Comparison of ENCODE assay signal across 3 cellular contexts in genomic region chr6:122977180-122977579, GRCh38.
A peak's percentile ranks its signal among the peaks of the same experiment; 100 is the strongest.
TF ChIP-seq lines count a peak whose summit lies in the region.

No MANE protein-coding gene starts in this region.

TF ChIP-seq in HepG2, 621 proteins besides CTCF, POLR2A, EP300 and RAD21:
- TF ChIP-seq CHD4 (IDR thresholded peaks at IDR 0.05; ENCODE audit: borderline replicate concordance, low read length) = no peak
- TF ChIP-seq TGIF2 (CRISPR knock-in tag; IDR thresholded peaks at IDR 0.05) = no peak
- TF ChIP-seq JARID2 (CRISPR knock-in tag; IDR thresholded peaks at IDR 0.05; ENCODE audit: insufficient replicate concordance) = no peak
- no peak for TF ChIP-seq KLF6 (CRISPR knock-in tag; IDR thresholded peaks at IDR 0.05)
- no peak for TF ChIP-seq KDM3A (CRISPR knock-in tag; IDR thresholded peaks at IDR 0.05; ENCODE audit: low read depth)
- no peak for TF ChIP-seq MIXL1 (CRISPR knock-in tag; IDR thresholded peaks at IDR 0.05)
- TF ChIP-seq MAFK (conservative IDR thresholded peaks at IDR 0.05 in 1 of 2, IDR thresholded peaks at IDR 0.05 in 1 of 2; ENCODE audit: low read length in 2 of 2) = peak; percentile 89 to 91
- TF ChIP-seq NFE2L2 (IDR thresholded peaks at IDR 0.05; ENCODE audit: low read length) = peak; percentile 46; the same call in 1 of the 2 replicates
- TF ChIP-seq ZNF577 (CRISPR knock-in tag; IDR thresholded peaks at IDR 0.05; ENCODE audit: borderline replicate concordance, low read depth) = no peak
- TF ChIP-seq EEA1 (CRISPR knock-in tag; IDR thresholded peaks at IDR 0.05; ENCODE audit: borderline replicate concordance) = no peak
- no peak for TF ChIP-seq NFKB2 (CRISPR knock-in tag; IDR thresholded peaks at IDR 0.05; ENCODE audit: borderline replicate concordance)
- TF ChIP-seq FOSL1 (CRISPR knock-in tag; IDR thresholded peaks at IDR 0.05; ENCODE audit: borderline replicate concordance) = no peak
- peak; percentile 81 for TF ChIP-seq MAFF (IDR thresholded peaks at IDR 0.05; ENCODE audit: low read depth, low read length)
- TF ChIP-seq SIX1 (CRISPR knock-in tag; IDR thresholded peaks at IDR 0.05; ENCODE audit: borderline replicate concordance) = no peak
- TF ChIP-seq ZNF264 (CRISPR knock-in tag; IDR thresholded peaks at IDR 0.05) = no peak

TF ChIP-seq in IMR-90, 13 proteins besides CTCF, POLR2A, EP300 and RAD21:
- peak; percentile 39 for TF ChIP-seq MAFK (IDR thresholded peaks at IDR 0.05; ENCODE audit: low read depth, low read length)
- TF ChIP-seq CHD1 (IDR thresholded peaks at IDR 0.05; ENCODE audit: low read depth, low read length) = no peak

TF ChIP-seq in K562, 482 proteins besides CTCF, POLR2A, EP300 and RAD21:
- no peak for TF ChIP-seq BRD9 (IDR thresholded peaks at IDR 0.05; ENCODE audit: low read depth, partially characterized antibody)
- no peak for TF ChIP-seq HDAC2 (IDR thresholded peaks at IDR 0.05)
- no peak for TF ChIP-seq ZNF239 (CRISPR knock-in tag; IDR thresholded peaks at IDR 0.05)
- no peak for TF ChIP-seq PKNOX1 (IDR thresholded peaks at IDR 0.05)
- no peak for TF ChIP-seq ZNF431 (CRISPR knock-in tag; IDR thresholded peaks at IDR 0.05)
- no peak for TF ChIP-seq ZC3H11A (IDR thresholded peaks at IDR 0.05; ENCODE audit: low read depth, low read length)
- TF ChIP-seq ZNF316 (IDR thresholded peaks at IDR 0.05) = peak; percentile 67
- TF ChIP-seq, protein P1, sequence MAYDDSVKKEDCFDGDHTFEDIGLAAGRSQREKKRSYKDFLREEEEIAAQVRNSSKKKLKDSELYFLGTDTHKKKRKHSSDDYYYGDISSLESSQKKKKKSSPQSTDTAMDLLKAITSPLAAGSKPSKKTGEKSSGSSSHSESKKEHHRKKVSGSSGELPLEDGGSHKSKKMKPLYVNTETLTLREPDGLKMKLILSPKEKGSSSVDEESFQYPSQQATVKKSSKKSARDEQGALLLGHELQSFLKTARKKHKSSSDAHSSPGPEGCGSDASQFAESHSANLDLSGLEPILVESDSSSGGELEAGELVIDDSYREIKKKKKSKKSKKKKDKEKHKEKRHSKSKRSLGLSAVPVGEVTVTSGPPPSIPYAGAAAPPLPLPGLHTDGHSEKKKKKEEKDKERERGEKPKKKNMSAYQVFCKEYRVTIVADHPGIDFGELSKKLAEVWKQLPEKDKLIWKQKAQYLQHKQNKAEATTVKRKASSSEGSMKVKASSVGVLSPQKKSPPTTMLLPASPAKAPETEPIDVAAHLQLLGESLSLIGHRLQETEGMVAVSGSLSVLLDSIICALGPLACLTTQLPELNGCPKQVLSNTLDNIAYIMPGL (CRISPR knock-in tag; IDR thresholded peaks at IDR 0.05) = no peak
- TF ChIP-seq GATAD2B (IDR thresholded peaks at IDR 0.05; ENCODE audit: borderline replicate concordance) = no peak
- TF ChIP-seq MITF (IDR thresholded peaks at IDR 0.05) = no peak
- no peak for TF ChIP-seq KDM2B (CRISPR knock-in tag; IDR thresholded peaks at IDR 0.05)
- TF ChIP-seq HMGN3 (IDR thresholded peaks at IDR 0.05; ENCODE audit: borderline replicate concordance, extremely low read depth, insufficient read length, low read depth, low read length) = no peak
- TF ChIP-seq RNF219 (CRISPR knock-in tag; IDR thresholded peaks at IDR 0.05) = no peak
- TF ChIP-seq TBL1XR1 (IDR thresholded peaks at IDR 0.05; ENCODE audit: low read length in 2 of 2) = no peak
- peak; percentile 30 for TF ChIP-seq C11orf30 (IDR thresholded peaks at IDR 0.05; ENCODE audit: low read depth)
- no peak for TF ChIP-seq TCF7L2 (IDR thresholded peaks at IDR 0.05; ENCODE audit: low read depth, low read length)
- TF ChIP-seq NFE2 (IDR thresholded peaks at IDR 0.05; ENCODE audit: low read depth) = peak; percentile 41; the same call in 1 of the 2 replicates
- 0 out of 2 replicates have a peak, but pooled peaks have one; percentile 11 for TF ChIP-seq MAFF (IDR thresholded peaks at IDR 0.05; ENCODE audit: low read length)
- TF ChIP-seq RFX1 (IDR thresholded peaks at IDR 0.05) = no peak
- no peak for TF ChIP-seq XRCC3 (IDR thresholded peaks at IDR 0.05)
- TF ChIP-seq HEY1 (CRISPR knock-in tag; IDR thresholded peaks at IDR 0.05; ENCODE audit: borderline replicate concordance) = no peak
- TF ChIP-seq, protein P2, sequence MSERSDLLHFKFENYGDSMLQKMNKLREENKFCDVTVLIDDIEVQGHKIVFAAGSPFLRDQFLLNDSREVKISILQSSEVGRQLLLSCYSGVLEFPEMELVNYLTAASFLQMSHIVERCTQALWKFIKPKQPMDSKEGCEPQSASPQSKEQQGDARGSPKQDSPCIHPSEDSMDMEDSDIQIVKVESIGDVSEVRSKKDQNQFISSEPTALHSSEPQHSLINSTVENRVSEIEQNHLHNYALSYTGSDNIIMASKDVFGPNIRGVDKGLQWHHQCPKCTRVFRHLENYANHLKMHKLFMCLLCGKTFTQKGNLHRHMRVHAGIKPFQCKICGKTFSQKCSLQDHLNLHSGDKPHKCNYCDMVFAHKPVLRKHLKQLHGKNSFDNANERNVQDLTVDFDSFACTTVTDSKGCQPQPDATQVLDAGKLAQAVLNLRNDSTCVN (CRISPR knock-in tag; IDR thresholded peaks at IDR 0.05) = no peak
- TF ChIP-seq MAFG (tag; conservative IDR thresholded peaks at IDR 0.05) = peak; percentile 69
